In genomic region chr16:89909777-89910716, GRCh38 we compare ENCODE assay signal across 8 cellular contexts. TPM values are rescaled to one million over a fixed set of nuclear protein-coding genes. Genes with fewer than 3 reads are reported as not detected.
DNase-seq lines count a peak whose midpoint lies in the region; ATAC-seq and TF ChIP-seq lines count a peak whose summit lies in the region.

No MANE protein-coding gene starts in this region.

- H3K4me1 ChIP-seq in CD8-positive, alpha-beta memory T cell (ENCODE audit: insufficient read depth, low read length), result peaks cover 6% of the 10 kb centered on the region
- no peaks in the 10 kb centered on the region for H3K4me1 ChIP-seq in SJCRH30
- peaks cover 0 to 7% (median 4%) of the 10 kb centered on the region in 4 donors for H3K4me1 ChIP-seq in upper lobe of left lung

- peaks cover 0 to 21% (median 8%) of the 10 kb centered on the region in 3 donors for H3K4me1 Mint-ChIP-seq in CD8-positive, alpha-beta memory T cell

- CTCF ChIA-PET in CD8-positive, alpha-beta memory T cell (lab: Charles Lee), result interaction anchor here (0.6 to 4.6 kb wide), 26 partner anchors 9 to 244 kb away, joined by 3 to 40 read pairs (median 4); partner anchors contain the start of genes MC1R, SPATA2L, TCF25 and TUBB3

- H3K9me3 Mint-ChIP-seq in CD8-positive, alpha-beta memory T cell, result no peaks in the 10 kb centered on the region

- 68 to 73% methylated on average over 38 to 46 of the region's 47 CpGs for WGBS in upper lobe of left lung, 2 donors

- H3K9me3 ChIP-seq in CD8-positive, alpha-beta memory T cell (ENCODE audit: low read length), result no peaks in the 10 kb centered on the region
- no peaks in the 10 kb centered on the region for H3K9me3 ChIP-seq in SJCRH30 (replicated peaks)
- no peaks in the 10 kb centered on the region for H3K9me3 ChIP-seq in upper lobe of left lung

- no peak overlapping the region for H3K4me3 ChIP-seq in CD8-positive, alpha-beta memory T cell (ENCODE audit: low read length)
- H3K4me3 ChIP-seq in HL-60 (replicated peaks; ENCODE audit: insufficient read depth, low read length), result no peak overlapping the region
- H3K4me3 ChIP-seq in SJCRH30, result no peak overlapping the region
- H3K4me3 ChIP-seq in upper lobe of left lung, result no peak overlapping the region

- no peaks in the 10 kb centered on the region for H3K27me3 Mint-ChIP-seq in CD8-positive, alpha-beta memory T cell

- H3K27ac ChIP-seq in CD8-positive, alpha-beta memory T cell (ENCODE audit: low read depth, low read length), result no peak overlapping the region
- no peak overlapping the region for H3K27ac ChIP-seq in HL-60 (replicated peaks)
- H3K27ac ChIP-seq in SJCRH30, result no peak overlapping the region
- H3K27ac ChIP-seq in upper lobe of left lung, result peak overlapping the region in 1 of 4 donors; percentile 6

- TF ChIP-seq CTCF in HL-60 (IDR thresholded peaks at IDR 0.05; ENCODE audit: insufficient read depth, low read length), result peak; percentile 24
- peak; percentile 83 to 90 (median 87) for TF ChIP-seq CTCF in upper lobe of left lung (IDR thresholded peaks at IDR 0.05)

- peak overlapping the region in 1 of 7 donors; percentile 28 for H3K4me3 Mint-ChIP-seq in CD8-positive, alpha-beta memory T cell

- H3K27ac Mint-ChIP-seq in CD8-positive, alpha-beta memory T cell, result no peak overlapping the region

- POLR2A ChIA-PET in CD8-positive, alpha-beta memory T cell (lab: Charles Lee), result interaction anchor here (0.6 to 1.3 kb wide), 3 partner anchors 11 to 109 kb away, joined by 3 to 5 read pairs (median 3); no protein-coding TSS in a partner anchor

- no peak for TF ChIP-seq POLR2A in upper lobe of left lung (IDR thresholded peaks at IDR 0.05)

- peak; percentile 84 to 94 for ATAC-seq in upper lobe of left lung (ENCODE audit: low FRiP score in 2 of 2)

- DNase-seq in CD8-positive, alpha-beta memory T cell, result peak; percentile 53 to 75 (median 61)
- DNase-seq in HL-60 (ENCODE audit: low read depth in 1 of 2, low spot score in 1 of 2), result peak in 1 of 2 experiments; percentile 35
- DNase-seq in SJCRH30, result peak; percentile 51 to 60
- peak; percentile 47 for DNase-seq in activated gamma-delta T cell treated with anti-CD3 and anti-CD28 coated beads, Interleukin-2, amount 50 U/mL, for 16 hours (ENCODE audit: low read depth)
- DNase-seq in foreskin melanocyte, result peak; percentile 88
- DNase-seq in occipital lobe (lab: John Stamatoyannopoulos, UW), result peak; percentile 66
- peak; percentile 76 to 93 for DNase-seq in upper lobe of left lung
- no peak for DNase-seq in dedifferentiated amniotic fluid mesenchymal stem cell (ENCODE audit: extremely low spot score)

- H3K36me3 ChIP-seq in CD8-positive, alpha-beta memory T cell (ENCODE audit: insufficient read depth, low read length), result peaks cover 12% of the 10 kb centered on the region
- H3K36me3 ChIP-seq in SJCRH30 (peaks cover 31% of the 10 kb centered on the region), upper lobe of left lung (peaks cover 0 to 69% (median 51%) of the 10 kb centered on the region in 4 donors)

- TF ChIP-seq EP300 in upper lobe of left lung (IDR thresholded peaks at IDR 0.05), result no peak

- no peaks in the 10 kb centered on the region for H3K27me3 ChIP-seq in CD8-positive, alpha-beta memory T cell (ENCODE audit: insufficient read depth, low read length, poor library complexity, severe bottlenecking)
- no peaks in the 10 kb centered on the region for H3K27me3 ChIP-seq in HL-60 (ENCODE audit: insufficient read depth, poor library complexity, severe bottlenecking)
- H3K27me3 ChIP-seq in SJCRH30, result no peaks in the 10 kb centered on the region
- no peaks in the 10 kb centered on the region for H3K27me3 ChIP-seq in upper lobe of left lung

- H3K36me3 Mint-ChIP-seq in CD8-positive, alpha-beta memory T cell, result peaks cover 0 to 51% (median 2%) of the 10 kb centered on the region in 3 donors

RNA-seq across cellular contexts. Expression of gene MC1R, which starts 8.6 kb away (rescaled TPM):
- 1 to 10 TPM; 1.9 to 2.6 TPM for total RNA-seq in CD8-positive, alpha-beta memory T cell
- 0.86 TPM for polyA plus RNA-seq in CD8-positive, alpha-beta memory T cell
- 1.6 and 1.7 TPM in 2 replicates for total RNA-seq in SJCRH30 (2014; rRNA removed; shearing (Covaris generic))
- total RNA-seq in occipital lobe (3.3 TPM), upper lobe of left lung (10 to 100 TPM in 2 of 6 donors, 1 to 10 TPM in 4; 4.9 to 44.0 (median 7.0) TPM)

RNA-seq across cellular contexts. Expression of gene TUBB3, which starts 13.1 kb away (rescaled TPM):
- under 1 TPM; 0.31 to 0.38 TPM for total RNA-seq in CD8-positive, alpha-beta memory T cell
- not detected for polyA plus RNA-seq in CD8-positive, alpha-beta memory T cell
- 47.0 and 48.3 TPM in 2 replicates for total RNA-seq in SJCRH30 (2014; rRNA removed; shearing (Covaris generic))
- total RNA-seq in occipital lobe, result 2,684 TPM
- 1 to 10 TPM in 3 of 6 donors, under 1 TPM in 2, not detected in 1; 0.33 to 9.2 (median 2.1) TPM for total RNA-seq in upper lobe of left lung

RNA-seq across cellular contexts. Expression of gene TCF25, which starts 36.7 kb away (rescaled TPM):
- 100 to 1,000 TPM; 154 to 155 TPM for total RNA-seq in CD8-positive, alpha-beta memory T cell
- polyA plus RNA-seq in CD8-positive, alpha-beta memory T cell, result 121 TPM
- total RNA-seq in SJCRH30 (2014; rRNA removed; shearing (Covaris generic)), result 60.0 and 65.9 TPM in 2 replicates
- total RNA-seq in occipital lobe, result 136 TPM
- 1,000 to 10,000 TPM in 1 of 6 donors, 100 to 1,000 TPM in 5; 132 to 1,060 (median 211) TPM for total RNA-seq in upper lobe of left lung

RNA-seq across cellular contexts. Expression of gene DEF8, which starts 38.5 kb away (rescaled TPM):
- total RNA-seq in CD8-positive, alpha-beta memory T cell, result 10 to 100 TPM; 41.1 to 44.9 TPM
- polyA plus RNA-seq in CD8-positive, alpha-beta memory T cell, result 28.4 TPM
- total RNA-seq in SJCRH30 (2014; rRNA removed; shearing (Covaris generic)), result 44.0 and 49.2 TPM in 2 replicates
- total RNA-seq in occipital lobe (62.9 TPM), upper lobe of left lung (100 to 1,000 TPM in 2 of 6 donors, 10 to 100 TPM in 4; 45.7 to 671 (median 80.5) TPM)

Comparison
In these comparisons a context has a peak if more than half of its experiments do, and no peak if none do; other contexts are left out.
1. RNA of gene TUBB3, which starts 13.1 kb away (total RNA-seq): 2,684 TPM in occipital lobe (single experiment); 47.0 to 48.3 TPM in SJCRH30, 0.33 to 9.2 TPM in upper lobe of left lung and 0.31 to 0.38 TPM in CD8-positive, alpha-beta memory T cell; every median in the first group is over 10 times any median in the second.